In the genomic region with DNA sequence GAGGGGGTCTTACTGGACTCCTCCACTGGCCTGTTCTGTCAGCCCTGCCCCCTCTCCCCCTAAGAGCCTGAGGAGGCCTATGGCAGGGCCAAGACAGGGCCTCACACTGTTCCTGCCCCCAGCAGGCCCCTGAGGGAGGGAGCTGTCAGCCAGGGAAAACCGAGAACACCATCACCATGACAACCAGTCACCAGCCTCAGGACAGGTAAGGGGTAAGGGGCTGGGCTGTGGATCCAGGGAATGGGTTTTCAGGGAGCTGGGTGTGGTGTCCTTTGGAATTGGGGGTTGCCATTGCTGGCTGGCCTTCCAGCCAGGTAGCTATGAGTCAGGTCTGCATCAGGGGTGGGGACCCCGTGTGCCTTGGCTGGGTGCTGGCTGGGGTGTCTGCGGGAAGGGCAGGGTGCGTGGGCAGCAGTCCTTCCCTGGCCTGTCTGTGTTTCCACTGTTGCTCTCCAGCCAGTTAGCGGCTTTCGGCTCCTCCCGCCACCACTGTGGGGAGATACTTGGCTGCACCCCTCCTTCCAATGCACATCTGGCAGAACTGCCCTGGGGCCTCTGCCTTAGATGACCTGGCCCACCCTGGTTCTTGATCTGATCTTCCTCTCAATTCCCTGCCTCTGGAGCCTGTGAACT, we compare ENCODE assay signal across 12 cellular contexts. TPM values are rescaled to one million over a fixed set of nuclear protein-coding genes. Genes with fewer than 3 reads are reported as not detected.
A peak's percentile ranks its signal among the peaks of the same experiment; 100 is the strongest.
DNase-seq lines count a peak whose midpoint lies in the region; ATAC-seq and TF ChIP-seq lines count a peak whose summit lies in the region.
"Had no signal": no experiment of that assay in that cellular context is flagged by ENCODE, and none has a peak within 500 bp of the region (broad histone marks: within the 10 kb centered on the region; RNA-seq: fewer than 3 reads in every experiment).

No MANE protein-coding gene starts in this region.

- H3K4me3 ChIP-seq in endocrine pancreas (ENCODE audit: control insufficient read depth, insufficient read depth, low read length) (no peak overlapping the region), mesendoderm (ENCODE audit: low read length) (no peak overlapping the region), testis (no peak overlapping the region)
- H3K4me3 ChIP-seq: PC-9 had no signal

- no peak overlapping the region for H2BK15ac ChIP-seq in mesendoderm (replicated peaks; ENCODE audit: low read depth)

- DNase-seq in NCI-H69 (lab: John Stamatoyannopoulos, UW) (peak; percentile 48), mesendoderm (peak; percentile 86), testis (no peak), SKM-1 treated with dmso at 0.1 percent for 144 hours (lab: John Stamatoyannopoulos, UW; ENCODE audit: unreplicated experiment) (no peak), OCI-M1 (lab: John Stamatoyannopoulos, UW) (no peak)
- DNase-seq: activated CD8-positive, alpha-beta memory T cell treated with anti-CD3 and anti-CD28 coated beads, Interleukin-2, amount 50 U/mL, for 4 hours; Calu3; NCI-H187 had no signal

- H3K9ac ChIP-seq in endocrine pancreas (ENCODE audit: control insufficient read depth, insufficient read depth, low read length) (peak overlapping the region; percentile 45), mesendoderm (ENCODE audit: low read length) (no peak overlapping the region)

- no peak overlapping the region for H2BK5ac ChIP-seq in mesendoderm (ENCODE audit: low read length)

- no peak overlapping the region for H4K8ac ChIP-seq in mesendoderm (ENCODE audit: low read depth, low read length)

- H3K18ac ChIP-seq in mesendoderm (ENCODE audit: low read length), result no peak overlapping the region

- ATAC-seq in HG03354 (IDR thresholded peaks at IDR 0.05; ENCODE audit: poor library complexity, severe bottlenecking, unreplicated experiment) (no peak), HG03342 (IDR thresholded peaks at IDR 0.05; ENCODE audit: unreplicated experiment) (no peak)

- H3K27ac ChIP-seq in mesendoderm (ENCODE audit: low read depth, low read length), result no peak overlapping the region
- H3K27ac ChIP-seq in testis, result peak overlapping the region; percentile 44 to 84
- H3K27ac ChIP-seq: PC-9 had no signal

- TF ChIP-seq POLR2A in testis (IDR thresholded peaks at IDR 0.05), result no peak

- no peak overlapping the region for H3K4me2 ChIP-seq in mesendoderm (ENCODE audit: low read length)
- H3K4me2 ChIP-seq: PC-9 had no signal

- no peak overlapping the region for H2BK120ac ChIP-seq in mesendoderm (ENCODE audit: low read depth, low read length)

- H4K5ac ChIP-seq in mesendoderm (ENCODE audit: low read length), result no peak overlapping the region

- H3K9me3 ChIP-seq in endocrine pancreas (ENCODE audit: control insufficient read depth, low read length) (no peaks in the 10 kb centered on the region), testis (no peaks in the 10 kb centered on the region)

- H2AK5ac ChIP-seq in mesendoderm (ENCODE audit: low read length), result no peak overlapping the region

- H3K79me2 ChIP-seq in mesendoderm (ENCODE audit: control insufficient read depth, insufficient read depth, low read length), result peaks cover 10% of the 10 kb centered on the region

- H3K56ac ChIP-seq in mesendoderm (ENCODE audit: low read length), result no peak overlapping the region

- H3K79me1 ChIP-seq in mesendoderm (ENCODE audit: low read length), result peaks cover 3% of the 10 kb centered on the region

- H3K36me3 ChIP-seq in endocrine pancreas (ENCODE audit: control insufficient read depth, insufficient read depth, low read length), result no peaks in the 10 kb centered on the region
- no peaks in the 10 kb centered on the region for H3K36me3 ChIP-seq in mesendoderm (ENCODE audit: control insufficient read depth, insufficient read depth, low read length)
- H3K36me3 ChIP-seq in testis (ENCODE audit: low read depth, missing control alignments), result no peaks in the 10 kb centered on the region

- TF ChIP-seq CTCF in testis (IDR thresholded peaks at IDR 0.05), result no peak

- H3K23ac ChIP-seq in mesendoderm (ENCODE audit: low read length), result no peak overlapping the region

- intact Hi-C loops in testis (cut with DNase I; ENCODE audit: low total_unique reads), result no loop called here

- no CpG with 5 or more reads among the region's 7 CpGs for WGBS in mesendoderm (ENCODE audit: extremely low coverage, insufficient coverage, low lambda C conversion rate)
- WGBS in testis, 2 donors, result 54 to 62% methylated on average over 5 to 7 of the region's 7 CpGs

- no peak overlapping the region for H3K4ac ChIP-seq in mesendoderm (ENCODE audit: low read depth, low read length)

- H3K4me1 ChIP-seq in endocrine pancreas (ENCODE audit: control insufficient read depth, insufficient read depth, low read length), result no peaks in the 10 kb centered on the region
- H3K4me1 ChIP-seq in mesendoderm (ENCODE audit: control insufficient read depth, low read depth, low read length), result peaks cover 13% of the 10 kb centered on the region
- H3K4me1 ChIP-seq in testis, result peaks cover 68% of the 10 kb centered on the region

- no peaks in the 10 kb centered on the region for H3K27me3 ChIP-seq in endocrine pancreas (ENCODE audit: control insufficient read depth, insufficient read depth, low read length)
- no peaks in the 10 kb centered on the region for H3K27me3 ChIP-seq in mesendoderm (ENCODE audit: insufficient read depth, low read length, poor library complexity)
- no peaks in the 10 kb centered on the region for H3K27me3 ChIP-seq in testis

RNA-seq across cellular contexts. Expression of gene SLC29A1, which starts 3.9 kb away (rescaled TPM):
- 76.7 TPM for polyA plus RNA-seq in mesendoderm (2013, experiment 1 of 2)
- polyA plus RNA-seq in mesendoderm (2013, experiment 2 of 2), result 79.0 TPM
- total RNA-seq in testis, result 10 to 100 TPM; 51.3 to 70.0 TPM
- 41.2 TPM for polyA plus RNA-seq in testis (ENCODE audit: insufficient read depth, low read depth, low replicate concordance)

RNA-seq across cellular contexts. Expression of gene MYMX, which starts 10.5 kb away (rescaled TPM):
- polyA plus RNA-seq in mesendoderm (2013, experiment 1 of 2), result 0.97 TPM
- polyA plus RNA-seq in mesendoderm (2013, experiment 2 of 2), result 0.98 TPM
- total RNA-seq in testis, result under 1 TPM in 1 of 2 donors, not detected in 1; 0.87 TPM
- 0.73 TPM for polyA plus RNA-seq in testis (ENCODE audit: insufficient read depth, low read depth, low replicate concordance)
- total RNA-seq: Calu3, PC-9 had no signal

RNA-seq across cellular contexts. Expression of gene HSP90AB1, which starts 19.6 kb away (rescaled TPM):
- 2,015 TPM for polyA plus RNA-seq in mesendoderm (2013, experiment 1 of 2)
- 2,012 TPM for polyA plus RNA-seq in mesendoderm (2013, experiment 2 of 2)
- total RNA-seq in testis, result 100 to 1,000 TPM; 480 to 610 TPM
- 602 TPM for polyA plus RNA-seq in testis (ENCODE audit: insufficient read depth, low read depth, low replicate concordance)

RNA-seq across cellular contexts. Expression of gene SLC35B2, which starts 30.1 kb away (rescaled TPM):
- 18.8 TPM for polyA plus RNA-seq in mesendoderm (2013, experiment 1 of 2)
- 16.7 TPM for polyA plus RNA-seq in mesendoderm (2013, experiment 2 of 2)
- total RNA-seq in testis, result 10 to 100 TPM; 42.4 to 49.8 TPM
- 32.1 TPM for polyA plus RNA-seq in testis (ENCODE audit: insufficient read depth, low read depth, low replicate concordance)

RNA-seq across cellular contexts. Expression of gene NFKBIE, which starts 38.1 kb away (rescaled TPM):
- polyA plus RNA-seq in mesendoderm (2013, experiment 1 of 2), result 4.8 TPM
- 5.4 TPM for polyA plus RNA-seq in mesendoderm (2013, experiment 2 of 2)
- 10 to 100 TPM; 18.3 to 29.2 TPM for total RNA-seq in testis
- polyA plus RNA-seq in testis (ENCODE audit: insufficient read depth, low read depth, low replicate concordance), result 13.1 TPM

Comparison
In these comparisons a context has a peak if more than half of its experiments do, and no peak if none do; other contexts are left out.
1. DNase-seq: peak in NCI-H69 (single experiment) and mesendoderm (single experiment); none in testis (single experiment), SKM-1 treated with dmso at 0.1 percent for 144 hours (single experiment) and OCI-M1 (single experiment).